Comparison of ENCODE assay signal across 14 cellular contexts in the genomic region with DNA sequence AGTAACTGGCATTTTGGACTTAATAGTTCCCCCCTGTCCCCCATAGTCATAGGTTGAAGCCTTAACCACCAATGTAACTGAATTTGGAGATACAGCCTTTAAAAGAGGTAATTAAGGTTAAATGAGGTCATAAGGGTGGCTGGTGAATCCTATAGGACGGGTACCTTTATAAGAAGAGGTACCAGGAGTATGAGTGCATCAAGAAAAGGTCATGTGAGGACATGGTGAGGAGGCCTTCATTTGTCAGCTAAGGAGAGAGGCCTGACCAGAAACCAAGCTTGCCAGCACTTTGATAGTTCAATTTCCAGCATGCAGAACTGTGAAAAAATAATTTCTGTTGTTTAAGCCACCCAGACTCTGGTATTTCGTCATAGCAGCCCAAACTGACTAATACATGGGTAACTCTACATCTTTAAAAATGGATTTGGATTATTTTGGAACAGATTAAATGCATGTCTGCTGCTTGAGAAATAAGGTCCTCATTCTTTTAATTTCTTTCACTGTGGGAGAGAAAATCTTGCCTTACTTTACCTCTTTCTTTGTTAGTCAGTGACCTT. TPM values are rescaled to one million over a fixed set of nuclear protein-coding genes. Genes with fewer than 3 reads are reported as not detected.
DNase-seq lines count a peak whose midpoint lies in the region; ATAC-seq and TF ChIP-seq lines count a peak whose summit lies in the region.
"Had no signal": no experiment of that assay in that cellular context is flagged by ENCODE, and none has a peak within 500 bp of the region (broad histone marks: within the 10 kb centered on the region; RNA-seq: fewer than 3 reads in every experiment).

No MANE protein-coding gene starts in this region.

- H3K9me3 Mint-ChIP-seq in CD8-positive, alpha-beta T cell, result no peaks in the 10 kb centered on the region
- peaks cover 0 to 6% (median 0%) of the 10 kb centered on the region in 3 donors for H3K9me3 Mint-ChIP-seq in T-cell

- H3K9me3 ChIP-seq in CD8-positive, alpha-beta T cell (ENCODE audit: low read length), result no peaks in the 10 kb centered on the region

- no peaks in the 10 kb centered on the region for H3K27me3 Mint-ChIP-seq in CD8-positive, alpha-beta T cell (ENCODE audit: low read depth)
- no peaks in the 10 kb centered on the region for H3K27me3 Mint-ChIP-seq in T-cell

- H3K27ac ChIP-seq in CD8-positive, alpha-beta T cell (ENCODE audit: low read depth, low read length), result no peak overlapping the region
- H3K27ac ChIP-seq: BLaER1 treated with 17β-estradiol and CSF1 and Interleukin-3, amounts not matched to agents 10 nM and 100 nM had no signal

- peaks cover 12% of the 10 kb centered on the region for H3K4me1 ChIP-seq in CD8-positive, alpha-beta T cell (ENCODE audit: insufficient read depth, low read length)

- peak overlapping the region; percentile 45 for H3K27ac Mint-ChIP-seq in CD8-positive, alpha-beta T cell
- peak overlapping the region; percentile 64 to 71 for H3K27ac Mint-ChIP-seq in T-cell

- H3K4me3 ChIP-seq in AG10803 (ENCODE audit: low read length), result no peak overlapping the region
- H3K4me3 ChIP-seq in CD8-positive, alpha-beta T cell (ENCODE audit: low read depth, low read length), result no peak overlapping the region
- H3K4me3 ChIP-seq in foreskin fibroblast (ENCODE audit: low read depth in 1 of 2, low read length in 2 of 2), result no peak overlapping the region
- H3K4me3 ChIP-seq: BLaER1 treated with 17β-estradiol and CSF1 and Interleukin-3, amounts not matched to agents 10 nM and 100 nM had no signal

- no peaks in the 10 kb centered on the region for H3K27me3 ChIP-seq in CD8-positive, alpha-beta T cell (ENCODE audit: insufficient read depth, low read length)
- H3K27me3 ChIP-seq: BLaER1 treated with 17β-estradiol and CSF1 and Interleukin-3, amounts not matched to agents 10 nM and 100 nM had no signal

- intact Hi-C loops in CD8-positive, alpha-beta T cell (cut with DNase I, micrococcal nuclease), result loop anchor here in 1 of 2 experiments (1.0 to 2.0 kb wide), 2 partner anchors 9 to 15 kb away; no protein-coding TSS in a partner anchor

- no peaks in the 10 kb centered on the region for H3K36me3 ChIP-seq in CD8-positive, alpha-beta T cell (ENCODE audit: insufficient read depth, low read length)

- CTCF ChIA-PET in CD8-positive, alpha-beta T cell (lab: Charles Lee), result interaction anchor here (1.7 kb wide), 1 partner anchor 9 kb away, joined by 4 read pairs; a partner anchor contains a TSS
- CTCF ChIA-PET in T-cell (lab: Charles Lee), result interaction anchor here in 1 of 2 donors (0.6 kb wide), 1 partner anchor 57 kb away, joined by 5 read pairs; no protein-coding TSS in a partner anchor

- POLR2A ChIA-PET in CD8-positive, alpha-beta T cell (lab: Charles Lee), result no interaction called here
- POLR2A ChIA-PET in T-cell (lab: Charles Lee), result interaction anchor here in 1 of 2 donors (0.7 kb wide), 1 partner anchor 111 kb away, joined by 3 read pairs; no protein-coding TSS in a partner anchor

- H3K4me1 Mint-ChIP-seq in CD8-positive, alpha-beta T cell (ENCODE audit: low read depth), result peaks cover 71% of the 10 kb centered on the region
- H3K4me1 Mint-ChIP-seq in T-cell, result peaks cover 71 to 79% (median 78%) of the 10 kb centered on the region in 3 donors

- TF ChIP-seq CTCF in AG10803 (conservative IDR thresholded peaks at IDR 0.05; ENCODE audit: low read length), result no peak
- TF ChIP-seq CTCF in CD8-positive, alpha-beta T cell (IDR thresholded peaks at IDR 0.05), result no peak
- no peak for TF ChIP-seq CTCF in foreskin fibroblast (IDR thresholded peaks at IDR 0.05; ENCODE audit: low read depth, low read length)

- H3K4me3 Mint-ChIP-seq in CD8-positive, alpha-beta T cell, result no peak overlapping the region
- no peak overlapping the region for H3K4me3 Mint-ChIP-seq in T-cell

- peaks cover 23% of the 10 kb centered on the region for H3K36me3 Mint-ChIP-seq in CD8-positive, alpha-beta T cell
- peaks cover 39% of the 10 kb centered on the region for H3K36me3 Mint-ChIP-seq in T-cell

- peak; percentile 65 for DNase-seq in AG10803 (ENCODE audit: low read depth)
- no peak for DNase-seq in CD8-positive, alpha-beta T cell
- DNase-seq in T-cell, result no peak
- DNase-seq in foreskin fibroblast, result peak; percentile 41 to 72
- no peak for DNase-seq in NCI-H1694 (lab: John Stamatoyannopoulos, UW)
- DNase-seq in dedifferentiated amniotic fluid mesenchymal stem cell (ENCODE audit: extremely low spot score), result no peak
- DNase-seq: activated effector memory CD4-positive, alpha-beta T cell treated with anti-CD3 and anti-CD28 coated beads, Interleukin-2, amount 50 U/mL, for 16 hours; effector CD8-positive, alpha-beta T cell; NCI-H1436; NCI-H446 treated with DMSO at 0.1 percent for 48 hours; stimulated activated CD4-positive, alpha-beta T cell treated with anti-CD3 and anti-CD28 coated beads, Interleukin-4, amount 100 ng/mL, for 4 hours had no signal

- no peak for ATAC-seq in CD8-positive, alpha-beta T cell
- ATAC-seq in T-cell (replicated peaks in 1 of 4), result no peak
- no peak for ATAC-seq in HG03039 (IDR thresholded peaks at IDR 0.05; ENCODE audit: unreplicated experiment)
- ATAC-seq in GM18517 (IDR thresholded peaks at IDR 0.05; ENCODE audit: unreplicated experiment), result no peak

RNA-seq across cellular contexts. Expression of a gene that starts 9.7 kb away (rescaled TPM):
- 1 to 10 TPM; 7.7 to 7.9 TPM for total RNA-seq in CD8-positive, alpha-beta T cell
- 10 to 100 TPM; 23.9 to 32.5 (median 24.7) TPM for total RNA-seq in T-cell

Comparison
In these comparisons a context has a peak if more than half of its experiments do, and no peak if none do; other contexts are left out.
1. DNase-seq: peak in AG10803 (single experiment) and foreskin fibroblast (2 of 2); none in CD8-positive, alpha-beta T cell (0 of 7), T-cell (0 of 34), NCI-H1694 (single experiment) and dedifferentiated amniotic fluid mesenchymal stem cell (single experiment).